12 cellular contexts compared by ENCODE assay signal in genomic region chr2:28904295-28904694, GRCh38. TPM values are rescaled to one million over a fixed set of nuclear protein-coding genes. Genes with fewer than 3 reads are reported as not detected.
DNase-seq lines count a peak whose midpoint lies in the region; ATAC-seq and TF ChIP-seq lines count a peak whose summit lies in the region.
"Had no signal": no experiment of that assay in that cellular context is flagged by ENCODE, and none has a peak within 500 bp of the region (broad histone marks: within the 10 kb centered on the region; RNA-seq: fewer than 3 reads in every experiment).

No MANE protein-coding gene starts in this region.

- ATAC-seq in GM18498 (IDR thresholded peaks at IDR 0.05; ENCODE audit: unreplicated experiment) (no peak), left colon (no peak)
- ATAC-seq: activated T-cell treated with anti-CD3 and anti-CD28 coated beads, Interleukin-2, amount 50 U/mL, for 4 hours had no signal

- peaks cover 46% of the 10 kb centered on the region for H3K4me1 Mint-ChIP-seq in chondrocyte (ENCODE audit: low read depth)

- peaks cover 12% of the 10 kb centered on the region for H3K4me1 ChIP-seq in mesenchymal stem cell (ENCODE audit: control insufficient read depth, insufficient read depth, low read depth, low read length)
- H3K4me1 ChIP-seq in BE2C: no peaks in the 10 kb centered on the region
- H3K4me1 ChIP-seq: lower lobe of right lung had no signal

- intact Hi-C loops in left colon (cut with DNase I, micrococcal nuclease): no loop called here

- no peak overlapping the region for H2BK15ac ChIP-seq in mesenchymal stem cell (ENCODE audit: low read depth, poor library complexity, severe bottlenecking)

- H4K91ac ChIP-seq in mesenchymal stem cell (ENCODE audit: low read length): no peak overlapping the region

- H3K27ac Mint-ChIP-seq in chondrocyte (ENCODE audit: unreplicated experiment): peak overlapping the region; percentile 85

- no peak overlapping the region for H3K23ac ChIP-seq in mesenchymal stem cell (ENCODE audit: low read length in 2 of 2)

- H3K9me3 ChIP-seq in mesenchymal stem cell (ENCODE audit: control insufficient read depth, low read length) (no peaks in the 10 kb centered on the region), BE2C (no peaks in the 10 kb centered on the region)
- H3K9me3 ChIP-seq: lower lobe of right lung had no signal

- H3K4me3 ChIP-seq in mesenchymal stem cell (ENCODE audit: insufficient read depth in 1 of 2, low read depth in 1 of 2, low read length in 2 of 2) (no peak overlapping the region), BE2C (ENCODE audit: low read depth, low read length) (no peak overlapping the region)
- H3K4me3 ChIP-seq: lower lobe of right lung, skin epidermis had no signal

- no peak overlapping the region for H2BK12ac ChIP-seq in mesenchymal stem cell (ENCODE audit: low read length in 2 of 2)

- WGBS in mesenchymal stem cell: 45% methylated on average over 2 of the region's 2 CpGs

- no peak overlapping the region for H2BK120ac ChIP-seq in mesenchymal stem cell (ENCODE audit: low read depth, low read length)

- DNase-seq in EL (peak; percentile 71), LHCN-M2 (ENCODE audit: low read depth) (peak; percentile 53), chondrocyte (ENCODE audit: low spot score) (no peak), mesenchymal stem cell (peak; percentile 68), BE2C (no peak), pons (ENCODE audit: low spot score) (no peak), left colon (no peak)
- DNase-seq: activated T-cell treated with anti-CD3 and anti-CD28 coated beads, Interleukin-2, amount 50 U/mL, for 4 hours; lower lobe of right lung had no signal

- H3K4me2 ChIP-seq in mesenchymal stem cell (ENCODE audit: low read length, poor library complexity, severe bottlenecking): no peak overlapping the region

- peak overlapping the region; percentile 68 for H3K9ac ChIP-seq in mesenchymal stem cell (ENCODE audit: low read length)

- H2BK5ac ChIP-seq in mesenchymal stem cell (ENCODE audit: low read depth, low read length, poor library complexity, severe bottlenecking): no peak overlapping the region

- peak overlapping the region; percentile 98 for H2AK5ac ChIP-seq in mesenchymal stem cell (ENCODE audit: low read length, severe bottlenecking)

- no peak overlapping the region for H3K18ac ChIP-seq in mesenchymal stem cell (ENCODE audit: low read depth in 1 of 2, low read length in 2 of 2)

- H3K79me1 ChIP-seq in mesenchymal stem cell (replicated peaks; ENCODE audit: low read length, poor library complexity, severe bottlenecking): peaks cover 4% of the 10 kb centered on the region

- peak overlapping the region; percentile 81 for H3K27ac ChIP-seq in mesenchymal stem cell (ENCODE audit: low read length, poor library complexity, severe bottlenecking)
- H3K27ac ChIP-seq: lower lobe of right lung had no signal

- no peak overlapping the region for H3K14ac ChIP-seq in mesenchymal stem cell (ENCODE audit: low read length in 2 of 2)

- no peak for TF ChIP-seq CTCF in chondrocyte (IDR thresholded peaks at IDR 0.05)
- no peak for TF ChIP-seq CTCF in BE2C (IDR thresholded peaks at IDR 0.05; ENCODE audit: low read depth, low read length)

- H3K4me3 Mint-ChIP-seq in chondrocyte (ENCODE audit: unreplicated experiment): no peak overlapping the region
- H3K4me3 Mint-ChIP-seq: neural crest cell had no signal

- peaks cover 9 to 70% of the 10 kb centered on the region in 2 experiments for H3K36me3 ChIP-seq in mesenchymal stem cell (ENCODE audit: control insufficient read depth in 1 of 2, insufficient read depth in 2 of 2, low read depth in 1 of 2, low read length in 2 of 2)
- H3K36me3 ChIP-seq in BE2C: peaks cover 82% of the 10 kb centered on the region

- peaks cover 25% of the 10 kb centered on the region for H3K36me3 Mint-ChIP-seq in chondrocyte (ENCODE audit: low read depth)

- no peak overlapping the region for H2AFZ ChIP-seq in mesenchymal stem cell (ENCODE audit: low read depth, low read length)

- H3K4ac ChIP-seq in mesenchymal stem cell (ENCODE audit: low read depth in 1 of 2, low read length in 2 of 2): no peak overlapping the region

- H3K9me3 Mint-ChIP-seq in chondrocyte (ENCODE audit: low read depth): no peaks in the 10 kb centered on the region
- H3K9me3 Mint-ChIP-seq: activated T-cell treated with anti-CD3 and anti-CD28 coated beads, Interleukin-2, amount 50 U/mL, for 4 hours; neural crest cell had no signal

- H4K8ac ChIP-seq in mesenchymal stem cell (ENCODE audit: low read length): no peak overlapping the region

- no peaks in the 10 kb centered on the region for H3K27me3 Mint-ChIP-seq in chondrocyte (ENCODE audit: low read depth)

- no peaks in the 10 kb centered on the region for H3K27me3 ChIP-seq in mesenchymal stem cell (ENCODE audit: control insufficient read depth in 1 of 2, insufficient read depth in 1 of 2, low read length in 2 of 2)
- H3K27me3 ChIP-seq in BE2C: no peaks in the 10 kb centered on the region

RNA-seq across cellular contexts. Expression of gene WDR43, which starts 9.8 kb away (rescaled TPM):
- total RNA-seq in LHCN-M2 (2014; rRNA removed) (67.0 and 68.1 TPM in 2 replicates), chondrocyte (37.6 to 44.0 TPM (median 39.3 TPM) in 3 replicates), left colon (10 to 100 TPM; 30.8 to 38.2 TPM)
- polyA plus RNA-seq in LHCN-M2 (2012): 16.2 TPM
- 25.2 TPM for polyA plus RNA-seq in mesenchymal stem cell (2013, experiment 1 of 2)
- polyA plus RNA-seq in mesenchymal stem cell (2013, experiment 2 of 2): 25.0 TPM
- 58.2 TPM for polyA plus RNA-seq in BE2C (2012; ENCODE audit: insufficient read depth, insufficient read length, low read depth)

RNA-seq across cellular contexts. Expression of gene TRMT61B, which starts 34.2 kb away (rescaled TPM):
- 9.6 and 11.9 TPM in 2 replicates for total RNA-seq in LHCN-M2 (2014; rRNA removed)
- polyA plus RNA-seq in LHCN-M2 (2012): 4.9 TPM
- total RNA-seq in chondrocyte: 8.8 to 12.5 TPM (median 10.1 TPM) in 3 replicates
- polyA plus RNA-seq in mesenchymal stem cell (2013, experiment 1 of 2): 9.3 TPM
- 11.9 TPM for polyA plus RNA-seq in mesenchymal stem cell (2013, experiment 2 of 2)
- polyA plus RNA-seq in BE2C (2012; ENCODE audit: insufficient read depth, insufficient read length, low read depth): 8.8 TPM
- 10 to 100 TPM in 1 of 2 donors, 1 to 10 TPM in 1; 8.3 to 12.1 TPM for total RNA-seq in left colon

Comparison
In these comparisons a context has a peak if more than half of its experiments do, and no peak if none do; other contexts are left out.
1. DNase-seq: peak in EL (single experiment), LHCN-M2 (single experiment) and mesenchymal stem cell (single experiment); none in chondrocyte (single experiment), BE2C (single experiment), pons (single experiment) and left colon (0 of 2).